In genomic region chr19:17953869-17954268, GRCh38 we compare ENCODE assay signal across 1 cellular context.
TF ChIP-seq lines count a peak whose summit lies in the region.

No MANE protein-coding gene starts in this region.

TF ChIP-seq in K562, 482 proteins besides CTCF, POLR2A, EP300 and RAD21 (continued from another document):
- TF ChIP-seq, protein P1, sequence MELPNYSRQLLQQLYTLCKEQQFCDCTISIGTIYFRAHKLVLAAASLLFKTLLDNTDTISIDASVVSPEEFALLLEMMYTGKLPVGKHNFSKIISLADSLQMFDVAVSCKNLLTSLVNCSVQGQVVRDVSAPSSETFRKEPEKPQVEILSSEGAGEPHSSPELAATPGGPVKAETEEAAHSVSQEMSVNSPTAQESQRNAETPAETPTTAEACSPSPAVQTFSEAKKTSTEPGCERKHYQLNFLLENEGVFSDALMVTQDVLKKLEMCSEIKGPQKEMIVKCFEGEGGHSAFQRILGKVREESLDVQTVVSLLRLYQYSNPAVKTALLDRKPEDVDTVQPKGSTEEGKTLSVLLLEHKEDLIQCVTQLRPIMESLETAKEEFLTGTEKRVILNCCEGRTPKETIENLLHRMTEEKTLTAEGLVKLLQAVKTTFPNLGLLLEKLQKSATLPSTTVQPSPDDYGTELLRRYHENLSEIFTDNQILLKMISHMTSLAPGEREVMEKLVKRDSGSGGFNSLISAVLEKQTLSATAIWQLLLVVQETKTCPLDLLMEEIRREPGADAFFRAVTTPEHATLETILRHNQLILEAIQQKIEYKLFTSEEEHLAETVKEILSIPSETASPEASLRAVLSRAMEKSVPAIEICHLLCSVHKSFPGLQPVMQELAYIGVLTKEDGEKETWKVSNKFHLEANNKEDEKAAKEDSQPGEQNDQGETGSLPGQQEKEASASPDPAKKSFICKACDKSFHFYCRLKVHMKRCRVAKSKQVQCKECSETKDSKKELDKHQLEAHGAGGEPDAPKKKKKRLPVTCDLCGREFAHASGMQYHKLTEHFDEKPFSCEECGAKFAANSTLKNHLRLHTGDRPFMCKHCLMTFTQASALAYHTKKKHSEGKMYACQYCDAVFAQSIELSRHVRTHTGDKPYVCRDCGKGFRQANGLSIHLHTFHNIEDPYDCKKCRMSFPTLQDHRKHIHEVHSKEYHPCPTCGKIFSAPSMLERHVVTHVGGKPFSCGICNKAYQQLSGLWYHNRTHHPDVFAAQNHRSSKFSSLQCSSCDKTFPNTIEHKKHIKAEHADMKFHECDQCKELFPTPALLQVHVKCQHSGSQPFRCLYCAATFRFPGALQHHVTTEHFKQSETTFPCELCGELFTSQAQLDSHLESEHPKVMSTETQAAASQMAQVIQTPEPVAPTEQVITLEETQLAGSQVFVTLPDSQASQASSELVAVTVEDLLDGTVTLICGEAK (IDR thresholded peaks at IDR 0.05) = peak; percentile 25; the same call in 1 of the 2 replicates
- TF ChIP-seq, protein P1 (CRISPR knock-in tag; IDR thresholded peaks at IDR 0.05) = no peak
- no peak for TF ChIP-seq CXXC5 (CRISPR knock-in tag; IDR thresholded peaks at IDR 0.05)
- TF ChIP-seq CREM (IDR thresholded peaks at IDR 0.05; ENCODE audit: low read depth) = 0 out of 2 replicates have a peak, but pooled peaks have one; percentile 22
- TF ChIP-seq HDAC1 (IDR thresholded peaks at IDR 0.05) = peak in 1 of 2 experiments; percentile 52; a peak in 1 of 4 replicates
- TF ChIP-seq, protein P2, sequence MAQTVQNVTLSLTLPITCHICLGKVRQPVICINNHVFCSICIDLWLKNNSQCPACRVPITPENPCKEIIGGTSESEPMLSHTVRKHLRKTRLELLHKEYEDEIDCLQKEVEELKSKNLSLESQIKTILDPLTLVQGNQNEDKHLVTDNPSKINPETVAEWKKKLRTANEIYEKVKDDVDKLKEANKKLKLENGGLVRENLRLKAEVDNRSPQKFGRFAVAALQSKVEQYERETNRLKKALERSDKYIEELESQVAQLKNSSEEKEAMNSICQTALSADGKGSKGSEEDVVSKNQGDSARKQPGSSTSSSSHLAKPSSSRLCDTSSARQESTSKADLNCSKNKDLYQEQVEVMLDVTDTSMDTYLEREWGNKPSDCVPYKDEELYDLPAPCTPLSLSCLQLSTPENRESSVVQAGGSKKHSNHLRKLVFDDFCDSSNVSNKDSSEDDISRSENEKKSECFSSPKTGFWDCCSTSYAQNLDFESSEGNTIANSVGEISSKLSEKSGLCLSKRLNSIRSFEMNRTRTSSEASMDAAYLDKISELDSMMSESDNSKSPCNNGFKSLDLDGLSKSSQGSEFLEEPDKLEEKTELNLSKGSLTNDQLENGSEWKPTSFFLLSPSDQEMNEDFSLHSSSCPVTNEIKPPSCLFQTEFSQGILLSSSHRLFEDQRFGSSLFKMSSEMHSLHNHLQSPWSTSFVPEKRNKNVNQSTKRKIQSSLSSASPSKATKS (CRISPR knock-in tag; IDR thresholded peaks at IDR 0.05) = no peak
- peak; percentile 27; the same call in 1 of the 2 replicates for TF ChIP-seq LEF1 (IDR thresholded peaks at IDR 0.05)
- TF ChIP-seq ZBTB7A (IDR thresholded peaks at IDR 0.05; ENCODE audit: borderline replicate concordance, control insufficient read depth, low read depth, low read length) = peak; percentile 14; the same call in 1 of the 2 replicates
- no peak for TF ChIP-seq CGGBP1 (CRISPR knock-in tag; IDR thresholded peaks at IDR 0.05)
